19 cellular contexts compared by ENCODE assay signal in the genomic region with DNA sequence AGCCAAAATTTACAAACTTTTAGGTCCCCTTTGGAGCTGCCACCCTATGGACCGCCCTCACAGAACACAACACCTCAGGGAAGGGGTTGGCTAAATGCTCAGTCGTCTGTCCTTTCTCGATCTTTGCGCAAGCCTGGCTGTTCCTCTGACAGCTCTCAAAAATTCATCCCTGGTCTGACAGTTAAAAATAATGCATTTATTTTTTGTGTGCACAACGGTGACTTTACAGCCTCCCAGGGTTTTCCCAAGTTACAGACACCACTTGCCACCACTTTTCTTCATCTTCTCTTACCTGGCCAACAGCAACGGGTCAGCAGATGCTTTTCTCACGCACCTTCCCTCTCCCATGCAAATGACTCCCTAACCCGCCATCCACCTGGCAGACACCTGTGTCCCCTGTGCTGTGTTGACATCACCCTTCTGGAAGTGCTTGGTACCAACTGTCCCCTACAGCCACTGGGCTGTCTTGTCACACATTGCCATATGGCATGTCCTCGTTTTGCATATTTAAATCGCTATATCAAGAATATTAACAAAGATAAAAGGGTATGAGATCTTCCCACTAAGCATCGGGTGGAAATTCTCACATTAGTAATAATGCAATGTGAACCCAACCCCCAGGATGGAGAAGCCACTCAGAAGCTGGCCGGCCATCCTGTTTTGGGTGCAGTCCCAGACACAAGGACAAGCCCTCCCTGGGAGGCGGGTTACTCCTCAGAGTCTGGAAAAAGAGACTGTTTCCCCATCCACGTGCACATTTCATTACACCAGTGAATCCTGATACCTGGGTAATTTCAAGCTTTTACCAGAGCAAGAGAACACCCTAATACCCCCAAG.
A peak's percentile ranks its signal among the peaks of the same experiment; 100 is the strongest.
DNase-seq lines count a peak whose midpoint lies in the region; ATAC-seq, FAIRE-seq and TF ChIP-seq lines count a peak whose summit lies in the region.
"Had no signal": no experiment of that assay in that cellular context is flagged by ENCODE, and none has a peak within 500 bp of the region (broad histone marks: within the 10 kb centered on the region; RNA-seq: fewer than 3 reads in every experiment).

No MANE protein-coding gene starts in this region.

- H3K4me1 Mint-ChIP-seq in CD4-positive, alpha-beta memory T cell = no peaks in the 10 kb centered on the region
- H3K4me1 Mint-ChIP-seq: CD4-positive, CD25-positive, alpha-beta regulatory T cell had no signal

- intact Hi-C loops in adrenal gland (cut with DNase I) = no loop called here
- intact Hi-C loops in upper lobe of right lung (cut with DNase I) = no loop called here
- intact Hi-C loops in CD4-positive, alpha-beta memory T cell (cut with micrococcal nuclease) = no loop called here

- ATAC-seq in upper lobe of right lung (no peak), GM21786 (IDR thresholded peaks at IDR 0.05; ENCODE audit: unreplicated experiment) (no peak)
- ATAC-seq: HepG2 had no signal

- DNase-seq in NCI-H2171 treated with DMSO at 0.1 percent for 48 hours (lab: John Stamatoyannopoulos, UW) = peak; percentile 67
- DNase-seq in adrenal gland = peak in 6 of 7 donors; percentile 56 to 79 (median 72)
- DNase-seq in medulla oblongata (ENCODE audit: extremely low spot score) = peak; percentile 41
- DNase-seq in upper lobe of right lung = peak; percentile 41
- DNase-seq in small intestine = no peak
- DNase-seq in CD4-positive, alpha-beta memory T cell = no peak
- DNase-seq: CD4-positive, CD25-positive, alpha-beta regulatory T cell; DND-41; GF-D8; HFFc6; KG1; NCI-H1417 treated with DMSO at 0.1 percent for 48 hours; NCI-H2227 treated with DMSO at 0.1 percent for 48 hours; NK-92 treated with Interleukin-12 subunit alpha and Interleukin-12 subunit beta, amount 100 ng/mL, for 24 hours had no signal

- H3K4me3 ChIP-seq in adrenal gland = no peak overlapping the region
- no peak overlapping the region for H3K4me3 ChIP-seq in upper lobe of right lung
- no peak overlapping the region for H3K4me3 ChIP-seq in small intestine (ENCODE audit: low read depth in 1 of 2, low read length in 2 of 2)
- H3K4me3 ChIP-seq in CD4-positive, alpha-beta memory T cell (ENCODE audit: low read length in 2 of 2) = no peak overlapping the region

- H3K27ac ChIP-seq in adrenal gland (peak overlapping the region in 1 of 5 donors; percentile 41), upper lobe of right lung (no peak overlapping the region), small intestine (ENCODE audit: low read depth in 1 of 2, low read length in 1 of 2) (no peak overlapping the region)
- no peak overlapping the region for H3K27ac ChIP-seq in CD4-positive, alpha-beta memory T cell (ENCODE audit: low read depth, low read length)

- no peaks in the 10 kb centered on the region for H3K27me3 ChIP-seq in adrenal gland
- no peaks in the 10 kb centered on the region for H3K27me3 ChIP-seq in upper lobe of right lung
- no peaks in the 10 kb centered on the region for H3K27me3 ChIP-seq in small intestine (ENCODE audit: control insufficient read depth in 2 of 2, insufficient read depth in 2 of 2, low read length in 2 of 2)
- no peaks in the 10 kb centered on the region for H3K27me3 ChIP-seq in CD4-positive, alpha-beta memory T cell (ENCODE audit: insufficient read depth, low read length)

- H3K4me3 Mint-ChIP-seq in CD4-positive, alpha-beta memory T cell = no peak overlapping the region
- H3K4me3 Mint-ChIP-seq: CD4-positive, CD25-positive, alpha-beta regulatory T cell; HFFc6 had no signal

- TF ChIP-seq POLR2A in adrenal gland (IDR thresholded peaks at IDR 0.05) = no peak

- peaks cover 0 to 8% of the 10 kb centered on the region in 2 donors for H3K4me1 ChIP-seq in adrenal gland (replicated peaks in 1 of 2)
- H3K4me1 ChIP-seq in upper lobe of right lung = no peaks in the 10 kb centered on the region
- H3K4me1 ChIP-seq in small intestine (ENCODE audit: control insufficient read depth in 2 of 2, insufficient read depth in 1 of 2, low read depth in 1 of 2, low read length in 1 of 2) = no peaks in the 10 kb centered on the region
- no peaks in the 10 kb centered on the region for H3K4me1 ChIP-seq in CD4-positive, alpha-beta memory T cell (ENCODE audit: insufficient read depth, low read length)

- no peak overlapping the region for H3K27ac Mint-ChIP-seq in CD4-positive, alpha-beta memory T cell
- H3K27ac Mint-ChIP-seq: CD4-positive, CD25-positive, alpha-beta regulatory T cell; HFFc6 had no signal

- peaks cover 0 to 2% of the 10 kb centered on the region in 2 donors for H3K27me3 Mint-ChIP-seq in CD4-positive, alpha-beta memory T cell

- 72 to 76% (median 74%) methylated on average over 14 of the region's 14 CpGs for WGBS in adrenal gland, 4 donors
- WGBS in small intestine, 3 donors = 83 to 93% (median 89%) methylated on average over 14 of the region's 14 CpGs

- H3K9me3 Mint-ChIP-seq in CD4-positive, alpha-beta memory T cell = peaks cover 0 to 3% (median under 1%) of the 10 kb centered on the region in 8 donors
- H3K9me3 Mint-ChIP-seq: HFFc6 had no signal

- POLR2A ChIA-PET in CD4-positive, alpha-beta memory T cell (lab: Charles Lee; ENCODE audit: partially characterized antibody) = no interaction called here

- CTCF ChIA-PET in CD4-positive, alpha-beta memory T cell (lab: Charles Lee; ENCODE audit: partially characterized antibody) = no interaction called here

- H3K36me3 Mint-ChIP-seq in CD4-positive, alpha-beta memory T cell = no peaks in the 10 kb centered on the region
- H3K36me3 Mint-ChIP-seq: CD4-positive, CD25-positive, alpha-beta regulatory T cell had no signal

- H3K9me3 ChIP-seq in adrenal gland (replicated peaks in 1 of 3) (no peaks in the 10 kb centered on the region), upper lobe of right lung (no peaks in the 10 kb centered on the region), small intestine (ENCODE audit: control insufficient read depth, low read depth) (no peaks in the 10 kb centered on the region)
- H3K9me3 ChIP-seq in CD4-positive, alpha-beta memory T cell (ENCODE audit: control insufficient read depth in 1 of 2, low read length in 2 of 2) = no peaks in the 10 kb centered on the region

- no peak for FAIRE-seq in small intestine (lab: Jason Lieb, UNC)
- FAIRE-seq: D721Med, GM12892, GM19239, HepG2 had no signal

- no peaks in the 10 kb centered on the region for H3K36me3 ChIP-seq in adrenal gland (replicated peaks in 1 of 2)
- H3K36me3 ChIP-seq in upper lobe of right lung = peaks cover 5% of the 10 kb centered on the region
- no peaks in the 10 kb centered on the region for H3K36me3 ChIP-seq in small intestine (ENCODE audit: control insufficient read depth in 2 of 2, insufficient read depth in 2 of 2, low read length in 2 of 2)
- no peaks in the 10 kb centered on the region for H3K36me3 ChIP-seq in CD4-positive, alpha-beta memory T cell (ENCODE audit: insufficient read depth, low read length)

- no peak for TF ChIP-seq CTCF in adrenal gland (IDR thresholded peaks at IDR 0.05)
- TF ChIP-seq CTCF in upper lobe of right lung (IDR thresholded peaks at IDR 0.05) = no peak

Comparison
In these comparisons a context has a peak if more than half of its experiments do, and no peak if none do; other contexts are left out.
1. DNase-seq: peak in NCI-H2171 treated with DMSO at 0.1 percent for 48 hours (single experiment), adrenal gland (6 of 7), medulla oblongata (single experiment) and upper lobe of right lung (single experiment); none in small intestine (single experiment) and CD4-positive, alpha-beta memory T cell (0 of 5).